7 cellular contexts compared by ENCODE assay signal in genomic region chr4:169079942-169080827, GRCh38.
DNase-seq lines count a peak whose midpoint lies in the region; ATAC-seq and TF ChIP-seq lines count a peak whose summit lies in the region.

No MANE protein-coding gene starts in this region.

- no peaks in the 10 kb centered on the region for H3K9me2 ChIP-seq in Loucy (replicated peaks; ENCODE audit: low read depth, low read length)

- peak overlapping the region; percentile 86 for H3K4me2 ChIP-seq in Loucy (ENCODE audit: low read depth, low read length, poor library complexity, severe bottlenecking)

- peak; percentile 68 for DNase-seq in GM13976 (ENCODE audit: low spot score)
- DNase-seq in ascending aorta (ENCODE audit: low spot score in 2 of 2): no peak
- no peak for DNase-seq in left lobe of liver (ENCODE audit: low spot score)
- peak; percentile 11 to 24 for DNase-seq in stimulated activated CD8-positive, alpha-beta memory T cell treated with anti-CD3 and anti-CD28 coated beads, Interleukin-7, amount 100 ng/mL, for 48 hours (ENCODE audit: extremely low read depth in 1 of 2, low read depth in 1 of 2)
- no peak for DNase-seq in activated CD4-positive, CD25-positive, alpha-beta regulatory T cell treated with anti-CD3 and anti-CD28 coated beads, Interleukin-2, amount 50 U/mL, for 72 hours

- H3K36me3 ChIP-seq in Loucy (ENCODE audit: insufficient read depth, low read length): no peaks in the 10 kb centered on the region
- H3K36me3 ChIP-seq in ascending aorta: no peaks in the 10 kb centered on the region

- no peaks in the 10 kb centered on the region for H4K20me1 ChIP-seq in Loucy (ENCODE audit: insufficient read depth, low read length, poor library complexity, severe bottlenecking)

- H3K9me3 ChIP-seq in Loucy (ENCODE audit: insufficient read depth, low read depth, low read length) (no peaks in the 10 kb centered on the region), ascending aorta (no peaks in the 10 kb centered on the region)

- ATAC-seq in GM21529 (IDR thresholded peaks at IDR 0.05; ENCODE audit: unreplicated experiment) (peak; percentile 88), left lobe of liver (peak; percentile 53)

- 0 out of 2 replicates have a peak, but pooled peaks cover 5% of the 10 kb centered on the region for H3F3A ChIP-seq in Loucy (ENCODE audit: low read depth)

- no peak for TF ChIP-seq CTCF in GM13976 (IDR thresholded peaks at IDR 0.05; ENCODE audit: borderline replicate concordance, control extremely low read depth, extremely low read depth, insufficient read depth, missing control alignments)
- TF ChIP-seq CTCF in Loucy (conservative IDR thresholded peaks at IDR 0.05; ENCODE audit: low read length): no peak
- no peak for TF ChIP-seq CTCF in ascending aorta (IDR thresholded peaks at IDR 0.05)

- H2AFZ ChIP-seq in Loucy (ENCODE audit: low read length): peak overlapping the region; percentile 94

- peak overlapping the region; percentile 20 to 62 for H3K27ac ChIP-seq in ascending aorta

- H3K4me1 ChIP-seq in Loucy (ENCODE audit: insufficient read depth, low read length, poor library complexity, severe bottlenecking): peaks cover 16% of the 10 kb centered on the region
- H3K4me1 ChIP-seq in ascending aorta: peaks cover 0 to 5% of the 10 kb centered on the region in 2 donors

- no peak overlapping the region for H3K9ac ChIP-seq in Loucy (ENCODE audit: low read depth, low read length, poor library complexity, severe bottlenecking)

- in situ Hi-C loops in GM13976 (cut with MboI; ENCODE audit: low sequenced_read_pairs, unreplicated experiment): no loop called here

- H3K79me2 ChIP-seq in Loucy (ENCODE audit: insufficient read depth, low read length): no peaks in the 10 kb centered on the region

- intact Hi-C loops in ascending aorta (cut with DNase I): no loop called here

- H3K4me3 ChIP-seq in Loucy (ENCODE audit: low read length, poor library complexity, severe bottlenecking): peak overlapping the region; percentile 72
- H3K4me3 ChIP-seq in ascending aorta: peak overlapping the region in 1 of 2 donors; percentile 21

- H3K27me3 ChIP-seq in Loucy (ENCODE audit: insufficient read depth, low read length, poor library complexity, severe bottlenecking) (no peaks in the 10 kb centered on the region), ascending aorta (no peaks in the 10 kb centered on the region)

Comparison
In these comparisons a context has a peak if more than half of its experiments do, and no peak if none do; other contexts are left out.
1. DNase-seq: peak in GM13976 (single experiment) and stimulated activated CD8-positive, alpha-beta memory T cell treated with anti-CD3 and anti-CD28 coated beads, Interleukin-7, amount 100 ng/mL, for 48 hours (2 of 2); none in ascending aorta (0 of 2), left lobe of liver (single experiment) and activated CD4-positive, CD25-positive, alpha-beta regulatory T cell treated with anti-CD3 and anti-CD28 coated beads, Interleukin-2, amount 50 U/mL, for 72 hours (single experiment).